1 cellular context compared by ENCODE assay signal in genomic region chr1:36174716-36175115, GRCh38.
TF ChIP-seq lines count a peak whose summit lies in the region.

No MANE protein-coding gene starts in this region.

TF ChIP-seq in HepG2, 621 proteins besides CTCF, POLR2A, EP300 and RAD21:
- no peak for TF ChIP-seq ZNF30 (CRISPR knock-in tag; IDR thresholded peaks at IDR 0.05)
